ENCODE assay signal across 24 cellular contexts in the genomic region with DNA sequence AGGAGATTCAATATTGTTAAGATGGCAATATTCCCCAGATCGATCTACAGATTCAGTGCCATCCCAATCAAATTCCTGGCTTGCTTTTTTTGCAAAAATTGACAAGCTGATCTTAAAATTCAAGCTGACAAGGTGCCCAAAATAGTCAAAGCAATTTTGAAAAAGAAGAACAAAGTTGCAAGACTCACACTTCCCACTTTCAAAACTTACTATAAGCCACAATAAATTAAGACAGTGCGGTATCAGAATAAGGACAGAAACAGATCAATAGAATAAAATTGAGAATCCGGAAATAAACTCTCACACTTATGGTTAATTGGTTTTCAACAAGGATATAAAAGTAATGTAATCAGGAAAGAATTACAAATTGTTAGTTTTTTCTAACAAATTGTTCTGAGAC.
"Had no signal": no experiment of that assay in that cellular context is flagged by ENCODE, and none has a peak within 500 bp of the region (broad histone marks: within the 10 kb centered on the region; RNA-seq: fewer than 3 reads in every experiment).

No MANE protein-coding gene starts in this region.

- H3K4me2 ChIP-seq: smooth muscle cell had no signal

- H3K36me3 Mint-ChIP-seq: activated naive CD8-positive, alpha-beta T cell treated with anti-CD3 and anti-CD28 coated beads, Interleukin-2, amount 10 ng/mL, durations not matched to agents 7 days and 5 days; natural killer cell; stimulated activated naive B cell treated with anti-CD40 and anti-IgM and Interleukin-4, amounts not matched to agents 10 μg/mL and 1 μg/mL and 100 μg/mL, for 72 hours had no signal

- H3K9me3 Mint-ChIP-seq: activated naive CD8-positive, alpha-beta T cell treated with anti-CD3 and anti-CD28 coated beads, Interleukin-2, amount 10 ng/mL, durations not matched to agents 7 days and 5 days; natural killer cell; stimulated activated naive B cell treated with anti-CD40 and anti-IgM and Interleukin-4, amounts not matched to agents 10 μg/mL and 1 μg/mL and 100 μg/mL, for 72 hours; T-helper 2 cell treated with Interferon-gamma antibody and Interleukin-4, amounts not matched to agents 5 μg/mL and 100 μg/mL, for 36 hours had no signal

- H2AFZ ChIP-seq: parathyroid adenoma had no signal

- DNase-seq: activated CD4-positive, alpha-beta T cell treated with anti-CD3 and anti-CD28 coated beads for 48 hours; activated CD4-positive, CD25-positive, alpha-beta regulatory T cell; activated CD8-positive, alpha-beta T cell treated with anti-CD3 and anti-CD28 coated beads for 36 hours; activated naive CD4-positive, alpha-beta T cell; activated naive CD8-positive, alpha-beta T cell treated with anti-CD3 and anti-CD28 coated beads, Interleukin-2, amount 10 ng/mL, durations not matched to agents 7 days and 5 days; activated T-cell treated with anti-CD3 and anti-CD28 coated beads, Interleukin-2, amount 50 U/mL, for 1 hour; amygdala; erythroblast; foreskin melanocyte; glutamatergic neuron; hippocampal formation; left cardiac atrium; natural killer cell; stimulated activated CD4-positive, alpha-beta T cell treated with anti-CD3 and anti-CD28 coated beads, Interleukin-4, amount 100 ng/mL, for 4 hours; stimulated activated naive B cell treated with anti-CD40 and anti-IgM and Interleukin-4, amounts not matched to agents 10 μg/mL and 1 μg/mL and 100 μg/mL, for 72 hours; upper lobe of left lung had no signal

- H3K36me3 ChIP-seq: cardiac muscle cell, thoracic aorta, upper lobe of left lung had no signal

- H3K9ac ChIP-seq: parathyroid adenoma had no signal

- H3K27ac ChIP-seq: cardiac muscle cell, parathyroid adenoma, thoracic aorta, upper lobe of left lung had no signal

- H3K27me3 ChIP-seq: cardiac muscle cell, upper lobe of left lung had no signal

- H3K27ac Mint-ChIP-seq: activated CD8-positive, alpha-beta T cell treated with anti-CD3 and anti-CD28 coated beads for 36 hours; activated naive CD8-positive, alpha-beta T cell treated with anti-CD3 and anti-CD28 coated beads, Interleukin-2, amount 10 ng/mL, durations not matched to agents 7 days and 5 days; activated T-helper 17 cell treated with anti-CD3 and anti-CD28 coated beads, Interleukin-2, amount 50 U/mL, for 72 hours; natural killer cell; stimulated activated naive B cell treated with anti-CD40 and anti-IgM and Interleukin-4, amounts not matched to agents 10 μg/mL and 1 μg/mL and 100 μg/mL, for 72 hours; T-helper 2 cell treated with Interferon-gamma antibody and Interleukin-4, amounts not matched to agents 5 μg/mL and 100 μg/mL, for 36 hours had no signal

- ATAC-seq: activated CD8-positive, alpha-beta T cell treated with anti-CD3 and anti-CD28 coated beads for 36 hours; activated T-helper 17 cell treated with anti-CD3 and anti-CD28 coated beads, Interleukin-2, amount 50 U/mL, for 72 hours; left cardiac atrium; natural killer cell; sciatic nerve had no signal

- FAIRE-seq: islet of Langerhans had no signal

- H3K4me1 ChIP-seq: parathyroid adenoma had no signal

- H3K79me2 ChIP-seq: parathyroid adenoma had no signal

- H3K4me3 ChIP-seq: cardiac muscle cell, smooth muscle cell, thoracic aorta, upper lobe of left lung had no signal

- H3K4me1 Mint-ChIP-seq: activated naive CD8-positive, alpha-beta T cell treated with anti-CD3 and anti-CD28 coated beads, Interleukin-2, amount 10 ng/mL, durations not matched to agents 7 days and 5 days; activated T-helper 17 cell treated with anti-CD3 and anti-CD28 coated beads, Interleukin-2, amount 50 U/mL, for 72 hours; natural killer cell had no signal

- H3K4me3 Mint-ChIP-seq: activated CD8-positive, alpha-beta T cell treated with anti-CD3 and anti-CD28 coated beads for 36 hours; activated naive CD8-positive, alpha-beta T cell treated with anti-CD3 and anti-CD28 coated beads, Interleukin-2, amount 10 ng/mL, durations not matched to agents 7 days and 5 days; activated T-helper 17 cell treated with anti-CD3 and anti-CD28 coated beads, Interleukin-2, amount 50 U/mL, for 72 hours; natural killer cell; stimulated activated naive B cell treated with anti-CD40 and anti-IgM and Interleukin-4, amounts not matched to agents 10 μg/mL and 1 μg/mL and 100 μg/mL, for 72 hours; T-helper 2 cell treated with Interferon-gamma antibody and Interleukin-4, amounts not matched to agents 5 μg/mL and 100 μg/mL, for 36 hours had no signal
